In genomic region chr1:178543291-178543609, GRCh38 we compare ENCODE assay signal across 8 cellular contexts. TPM values are rescaled to one million over a fixed set of nuclear protein-coding genes. Genes with fewer than 3 reads are reported as not detected.
DNase-seq lines count a peak whose midpoint lies in the region; ATAC-seq lines count a peak whose summit lies in the region.

No MANE protein-coding gene starts in this region.

- no peaks in the 10 kb centered on the region for H3K27me3 Mint-ChIP-seq in CD4-positive, CD25-positive, alpha-beta regulatory T cell
- H3K27me3 Mint-ChIP-seq in activated T-helper 1 cell treated with anti-CD3 and anti-CD28 coated beads, Interleukin-12 subunit alpha, Interleukin-12 subunit beta, Interleukin-2, Interleukin-4 antibody, amounts not matched to agents 30 ng/mL and 10 ng/mL and 1 ng/mL, durations not matched to agents 14 hours and 24 hours and 36 hours (ENCODE audit: insufficient read depth): no peaks in the 10 kb centered on the region

- peaks cover 8 to 15% (median 13%) of the 10 kb centered on the region in 4 donors for H3K4me1 Mint-ChIP-seq in CD4-positive, CD25-positive, alpha-beta regulatory T cell
- no peaks in the 10 kb centered on the region for H3K4me1 Mint-ChIP-seq in activated T-helper 1 cell treated with anti-CD3 and anti-CD28 coated beads, Interleukin-12 subunit alpha, Interleukin-12 subunit beta, Interleukin-2, Interleukin-4 antibody, amounts not matched to agents 30 ng/mL and 10 ng/mL and 1 ng/mL, durations not matched to agents 14 hours and 24 hours and 36 hours (ENCODE audit: low read depth)

- H3K27ac Mint-ChIP-seq in CD4-positive, CD25-positive, alpha-beta regulatory T cell: peak overlapping the region; percentile 26 to 54 (median 51)
- peak overlapping the region; percentile 23 for H3K27ac Mint-ChIP-seq in activated T-helper 1 cell treated with anti-CD3 and anti-CD28 coated beads, Interleukin-12 subunit alpha, Interleukin-12 subunit beta, Interleukin-2, Interleukin-4 antibody, amounts not matched to agents 30 ng/mL and 10 ng/mL and 1 ng/mL, durations not matched to agents 14 hours and 24 hours and 36 hours

- ATAC-seq in CD4-positive, CD25-positive, alpha-beta regulatory T cell (ENCODE audit: low read depth in 2 of 2): no peak
- ATAC-seq in GM19324 (IDR thresholded peaks at IDR 0.05; ENCODE audit: low FRiP score, unreplicated experiment): peak; percentile 23
- peak; percentile 29 for ATAC-seq in HG03196 (IDR thresholded peaks at IDR 0.05; ENCODE audit: unreplicated experiment)

- H3K27ac ChIP-seq in CD4-positive, CD25-positive, alpha-beta regulatory T cell (ENCODE audit: insufficient read depth, low read length, poor library complexity, severe bottlenecking): no peak overlapping the region
- H3K27ac ChIP-seq in subcutaneous abdominal adipose tissue (ENCODE audit: low read depth, low read length): peak overlapping the region; percentile 67

- H3K9ac ChIP-seq in iPS-15b (ENCODE audit: low read depth, low read length) (peak overlapping the region; percentile 70), subcutaneous abdominal adipose tissue (ENCODE audit: low read length in 5 of 5) (peak overlapping the region; percentile 26 to 81 (median 68))

- H3K36me3 ChIP-seq in CD4-positive, CD25-positive, alpha-beta regulatory T cell (ENCODE audit: control insufficient read depth, insufficient read depth, low read length): no peaks in the 10 kb centered on the region
- H3K36me3 ChIP-seq in iPS-15b (ENCODE audit: control insufficient read depth, insufficient read depth, low read length) (peaks cover 2% of the 10 kb centered on the region), subcutaneous abdominal adipose tissue (ENCODE audit: control insufficient read depth in 5 of 5, insufficient read depth in 5 of 5, low read length in 5 of 5) (peaks cover 0 to 4% (median 0%) of the 10 kb centered on the region in 5 donors)

- no peaks in the 10 kb centered on the region for H3K9me3 Mint-ChIP-seq in CD4-positive, CD25-positive, alpha-beta regulatory T cell
- no peaks in the 10 kb centered on the region for H3K9me3 Mint-ChIP-seq in activated T-helper 1 cell treated with anti-CD3 and anti-CD28 coated beads, Interleukin-12 subunit alpha, Interleukin-12 subunit beta, Interleukin-2, Interleukin-4 antibody, amounts not matched to agents 30 ng/mL and 10 ng/mL and 1 ng/mL, durations not matched to agents 14 hours and 24 hours and 36 hours

- no peaks in the 10 kb centered on the region for H3K9me3 ChIP-seq in CD4-positive, CD25-positive, alpha-beta regulatory T cell (ENCODE audit: control insufficient read depth in 2 of 2, low read length in 2 of 2)
- H3K9me3 ChIP-seq in iPS-15b (ENCODE audit: control insufficient read depth, insufficient read depth, low read length) (no peaks in the 10 kb centered on the region), subcutaneous abdominal adipose tissue (ENCODE audit: control insufficient read depth in 5 of 5, low read length in 5 of 5) (no peaks in the 10 kb centered on the region)

- H3K4me1 ChIP-seq in CD4-positive, CD25-positive, alpha-beta regulatory T cell (ENCODE audit: control insufficient read depth, insufficient read depth, low read length, poor library complexity, severe bottlenecking): peaks cover 18% of the 10 kb centered on the region
- H3K4me1 ChIP-seq in iPS-15b (ENCODE audit: control insufficient read depth, insufficient read depth, low read length) (peaks cover 3% of the 10 kb centered on the region), subcutaneous abdominal adipose tissue (ENCODE audit: control insufficient read depth in 5 of 5, insufficient read depth in 5 of 5, low read length in 5 of 5) (peaks cover 5 to 30% (median 25%) of the 10 kb centered on the region in 5 donors)

- no peaks in the 10 kb centered on the region for H3K36me3 Mint-ChIP-seq in CD4-positive, CD25-positive, alpha-beta regulatory T cell
- H3K36me3 Mint-ChIP-seq in activated T-helper 1 cell treated with anti-CD3 and anti-CD28 coated beads, Interleukin-12 subunit alpha, Interleukin-12 subunit beta, Interleukin-2, Interleukin-4 antibody, amounts not matched to agents 30 ng/mL and 10 ng/mL and 1 ng/mL, durations not matched to agents 14 hours and 24 hours and 36 hours (ENCODE audit: low read depth): no peaks in the 10 kb centered on the region

- H3K4me3 ChIP-seq in CD4-positive, CD25-positive, alpha-beta regulatory T cell (ENCODE audit: low read depth, low read length): peak overlapping the region; percentile 44
- H3K4me3 ChIP-seq in iPS-15b (ENCODE audit: low read depth, low read length): peak overlapping the region; percentile 100
- H3K4me3 ChIP-seq in subcutaneous abdominal adipose tissue (ENCODE audit: low read depth in 1 of 5, low read length in 5 of 5): peak overlapping the region; percentile 83 to 93 (median 89)

- no peaks in the 10 kb centered on the region for H3K27me3 ChIP-seq in CD4-positive, CD25-positive, alpha-beta regulatory T cell (ENCODE audit: control insufficient read depth, insufficient read depth, low read length)
- H3K27me3 ChIP-seq in iPS-15b (ENCODE audit: control insufficient read depth, insufficient read depth, low read length) (no peaks in the 10 kb centered on the region), subcutaneous abdominal adipose tissue (ENCODE audit: control insufficient read depth in 5 of 5, insufficient read depth in 4 of 5, low read length in 5 of 5) (peaks cover 0 to 8% (median 0%) of the 10 kb centered on the region in 5 donors)

- intact Hi-C loops in activated T-helper 1 cell treated with anti-CD3 and anti-CD28 coated beads, Interleukin-12 subunit alpha, Interleukin-12 subunit beta, Interleukin-2, Interleukin-4 antibody, amounts not matched to agents 30 ng/mL and 10 ng/mL and 1 ng/mL, durations not matched to agents 14 hours and 24 hours and 36 hours (cut with micrococcal nuclease): loop anchor here (2.0 to 5.0 kb wide), 4 partner anchors 460 to 750 kb away; partner anchors contain the start of genes ABL2, SOAT1 and TOR3A

- H3K4me3 Mint-ChIP-seq in CD4-positive, CD25-positive, alpha-beta regulatory T cell: peak overlapping the region; percentile 92 to 96 (median 94)
- H3K4me3 Mint-ChIP-seq in activated T-helper 1 cell treated with anti-CD3 and anti-CD28 coated beads, Interleukin-12 subunit alpha, Interleukin-12 subunit beta, Interleukin-2, Interleukin-4 antibody, amounts not matched to agents 30 ng/mL and 10 ng/mL and 1 ng/mL, durations not matched to agents 14 hours and 24 hours and 36 hours: peak overlapping the region; percentile 88

- peak in 1 of 3 donors; percentile 10 for DNase-seq in CD4-positive, CD25-positive, alpha-beta regulatory T cell
- no peak for DNase-seq in activated T-helper 1 cell treated with anti-CD3 and anti-CD28 coated beads, Interleukin-12 subunit alpha, Interleukin-12 subunit beta, Interleukin-2, Interleukin-4 antibody, amounts not matched to agents 30 ng/mL and 10 ng/mL and 1 ng/mL, durations not matched to agents 14 hours and 24 hours and 36 hours (ENCODE audit: low spot score)
- DNase-seq in NCI-H187 (lab: John Stamatoyannopoulos, UW) (no peak), NCI-H2196 (lab: John Stamatoyannopoulos, UW; ENCODE audit: unreplicated experiment) (no peak)

RNA-seq across cellular contexts. Expression of gene TEX35, which starts 30.3 kb away (rescaled TPM):
- total RNA-seq in CD4-positive, CD25-positive, alpha-beta regulatory T cell: not detected
- polyA plus RNA-seq in CD4-positive, CD25-positive, alpha-beta regulatory T cell: not detected
- total RNA-seq in activated T-helper 1 cell treated with anti-CD3 and anti-CD28 coated beads, Interleukin-12 subunit alpha, Interleukin-12 subunit beta, Interleukin-2, Interleukin-4 antibody, amounts not matched to agents 30 ng/mL and 10 ng/mL and 1 ng/mL, durations not matched to agents 14 hours and 24 hours and 36 hours: not detected in 2 replicates

RNA-seq across cellular contexts. Expression of gene CLEC20A, which starts 46.5 kb away (rescaled TPM):
- total RNA-seq in CD4-positive, CD25-positive, alpha-beta regulatory T cell: not detected
- polyA plus RNA-seq in CD4-positive, CD25-positive, alpha-beta regulatory T cell: under 1 TPM in 1 of 4 donors, not detected in 3; 0.53 TPM
- not detected in 2 replicates for total RNA-seq in activated T-helper 1 cell treated with anti-CD3 and anti-CD28 coated beads, Interleukin-12 subunit alpha, Interleukin-12 subunit beta, Interleukin-2, Interleukin-4 antibody, amounts not matched to agents 30 ng/mL and 10 ng/mL and 1 ng/mL, durations not matched to agents 14 hours and 24 hours and 36 hours

Comparison
In these comparisons a context has a peak if more than half of its experiments do, and no peak if none do; other contexts are left out.
1. ATAC-seq: peak in GM19324 (single experiment) and HG03196 (single experiment); none in CD4-positive, CD25-positive, alpha-beta regulatory T cell (0 of 2).
2. H3K4me3 ChIP-seq: peak in every context shown above with its lines; median percentile 100 in iPS-15b; 89 in subcutaneous abdominal adipose tissue; 44 in CD4-positive, CD25-positive, alpha-beta regulatory T cell.